ENCODE assay signal across 8 cellular contexts in genomic region chr3:133413166-133414020, GRCh38.
DNase-seq lines count a peak whose midpoint lies in the region; ATAC-seq lines count a peak whose summit lies in the region.

No MANE protein-coding gene starts in this region.

- peak overlapping the region; percentile 83 for H3K27ac ChIP-seq in SK-N-MC
- H3K27ac ChIP-seq in substantia nigra (ENCODE audit: low read depth, low read length, poor library complexity, severe bottlenecking): peak overlapping the region; percentile 33

- H3K4me3 ChIP-seq in SK-N-MC: peak overlapping the region; percentile 64

- ATAC-seq in HG03439 (IDR thresholded peaks at IDR 0.05; ENCODE audit: unreplicated experiment): no peak

- DNase-seq in NCI-H82 (lab: John Stamatoyannopoulos, UW) (peak; percentile 40), NCI-H82 treated with DMSO at 0.1 percent for 48 hours (lab: John Stamatoyannopoulos, UW; ENCODE audit: unreplicated experiment) (no peak), SK-N-MC (ENCODE audit: low read depth, low spot score) (peak; percentile 73), hepatic stellate cell (ENCODE audit: low spot score) (peak; percentile 40), substantia nigra (lab: John Stamatoyannopoulos, UW) (peak in 13 of 49 donors; percentile 10 to 46 (median 25)), GOT3 (lab: John Stamatoyannopoulos, UW) (no peak)
- no peak for DNase-seq in central memory CD4-positive, alpha-beta T cell

- no peaks in the 10 kb centered on the region for H3K9me3 ChIP-seq in SK-N-MC (ENCODE audit: low read depth, low read length)

- H3K9ac ChIP-seq in SK-N-MC (ENCODE audit: insufficient read length): no peak overlapping the region

- H3K36me3 ChIP-seq in SK-N-MC (ENCODE audit: insufficient read depth, low read length): no peaks in the 10 kb centered on the region

Comparison
In these comparisons a context has a peak if more than half of its experiments do, and no peak if none do; other contexts are left out.
1. DNase-seq: peak in NCI-H82 (single experiment), SK-N-MC (single experiment) and hepatic stellate cell (single experiment); none in NCI-H82 treated with DMSO at 0.1 percent for 48 hours (single experiment), GOT3 (single experiment) and central memory CD4-positive, alpha-beta T cell (single experiment).